In the genomic region with DNA sequence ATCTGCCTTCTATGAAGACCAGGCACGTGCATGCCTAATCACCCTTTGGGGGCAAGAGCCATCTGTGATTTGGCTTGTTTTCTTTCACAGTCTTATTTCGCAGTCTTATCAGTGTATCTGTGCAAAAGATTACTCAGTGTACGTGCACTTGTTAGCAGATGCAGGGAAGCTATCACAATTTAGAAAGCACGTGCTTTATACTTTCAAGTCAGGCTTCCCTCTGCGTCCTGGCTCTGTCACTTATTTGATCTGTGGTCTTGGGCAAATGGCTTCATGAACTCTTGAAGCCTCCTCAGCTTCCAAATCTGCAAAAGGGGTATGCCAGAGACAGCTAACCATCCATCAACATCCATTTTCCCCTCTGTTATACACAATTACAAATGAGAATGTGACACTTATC, we compare ENCODE assay signal across 18 cellular contexts.
DNase-seq lines count a peak whose midpoint lies in the region; ATAC-seq and TF ChIP-seq lines count a peak whose summit lies in the region.
"Had no signal": no experiment of that assay in that cellular context is flagged by ENCODE, and none has a peak within 500 bp of the region (broad histone marks: within the 10 kb centered on the region; RNA-seq: fewer than 3 reads in every experiment).

No MANE protein-coding gene starts in this region.

- no peak overlapping the region for H3K4me3 ChIP-seq in CD8-positive, alpha-beta memory T cell (ENCODE audit: low read length)
- no peak overlapping the region for H3K4me3 ChIP-seq in sigmoid colon
- H3K4me3 ChIP-seq: prostate gland, spleen, suprapubic skin had no signal

- POLR2A ChIA-PET in CD8-positive, alpha-beta memory T cell (lab: Charles Lee): no interaction called here

- no peaks in the 10 kb centered on the region for H3K27me3 Mint-ChIP-seq in CD8-positive, alpha-beta memory T cell
- H3K27me3 Mint-ChIP-seq in effector memory CD8-positive, alpha-beta T cell: no peaks in the 10 kb centered on the region
- H3K27me3 Mint-ChIP-seq: activated CD4-positive, alpha-beta memory T cell treated with anti-CD3 and anti-CD28 coated beads, Interleukin-2, amount 10 ng/mL, durations not matched to agents 7 days and 5 days had no signal

- H3K27ac ChIP-seq in CD8-positive, alpha-beta memory T cell (ENCODE audit: low read depth, low read length): no peak overlapping the region
- peak overlapping the region; percentile 76 to 88 (median 84) for H3K27ac ChIP-seq in sigmoid colon

- no peaks in the 10 kb centered on the region for H3K36me3 ChIP-seq in CD8-positive, alpha-beta memory T cell (ENCODE audit: insufficient read depth, low read length)
- no peaks in the 10 kb centered on the region for H3K36me3 ChIP-seq in sigmoid colon
- H3K36me3 ChIP-seq: prostate gland, suprapubic skin had no signal

- H3K4me1 ChIP-seq in CD8-positive, alpha-beta memory T cell (ENCODE audit: insufficient read depth, low read length): no peaks in the 10 kb centered on the region
- peaks cover 0 to 50% (median 47%) of the 10 kb centered on the region in 4 donors for H3K4me1 ChIP-seq in sigmoid colon
- H3K4me1 ChIP-seq: prostate gland had no signal

- no peak for TF ChIP-seq CTCF in sigmoid colon (IDR thresholded peaks at IDR 0.05)

- no peak for TF ChIP-seq EP300 in sigmoid colon (IDR thresholded peaks at IDR 0.05)

- H3K36me3 Mint-ChIP-seq in CD8-positive, alpha-beta memory T cell: peaks cover 0 to 13% (median 11%) of the 10 kb centered on the region in 3 donors
- H3K36me3 Mint-ChIP-seq in effector memory CD8-positive, alpha-beta T cell (ENCODE audit: insufficient read depth): no peaks in the 10 kb centered on the region

- no peaks in the 10 kb centered on the region for H3K9me3 Mint-ChIP-seq in CD8-positive, alpha-beta memory T cell
- H3K9me3 Mint-ChIP-seq in effector memory CD8-positive, alpha-beta T cell: no peaks in the 10 kb centered on the region
- H3K9me3 Mint-ChIP-seq: activated CD4-positive, alpha-beta memory T cell treated with anti-CD3 and anti-CD28 coated beads, Interleukin-2, amount 10 ng/mL, durations not matched to agents 7 days and 5 days had no signal

- no peaks in the 10 kb centered on the region for H3K9me3 ChIP-seq in CD8-positive, alpha-beta memory T cell (ENCODE audit: low read length)
- no peaks in the 10 kb centered on the region for H3K9me3 ChIP-seq in sigmoid colon
- H3K9me3 ChIP-seq: prostate gland, spleen, suprapubic skin had no signal

- 85 to 92% methylated on average over 5 of the region's 5 CpGs for WGBS in sigmoid colon, 2 donors

- TF ChIP-seq POLR2A in sigmoid colon (IDR thresholded peaks at IDR 0.05): no peak

- H3K4me3 Mint-ChIP-seq in CD8-positive, alpha-beta memory T cell: no peak overlapping the region
- no peak overlapping the region for H3K4me3 Mint-ChIP-seq in effector memory CD8-positive, alpha-beta T cell
- H3K4me3 Mint-ChIP-seq: activated CD4-positive, alpha-beta memory T cell treated with anti-CD3 and anti-CD28 coated beads, Interleukin-2, amount 10 ng/mL, durations not matched to agents 7 days and 5 days; neural crest cell had no signal

- intact Hi-C loops in sigmoid colon (cut with DNase I): loop anchor here (2.0 to 5.0 kb wide), 2 partner anchors 183 to 246 kb away; a partner anchor contains a TSS

- peak; percentile 1 for ATAC-seq in effector memory CD8-positive, alpha-beta T cell (replicated peaks)
- ATAC-seq in HG03469 (IDR thresholded peaks at IDR 0.05; ENCODE audit: unreplicated experiment): no peak

- H3K27ac Mint-ChIP-seq in CD8-positive, alpha-beta memory T cell: peak overlapping the region in 5 of 8 donors; percentile 4 to 30 (median 9)
- peak overlapping the region; percentile 42 to 56 for H3K27ac Mint-ChIP-seq in effector memory CD8-positive, alpha-beta T cell
- H3K27ac Mint-ChIP-seq: activated CD4-positive, alpha-beta memory T cell treated with anti-CD3 and anti-CD28 coated beads, Interleukin-2, amount 10 ng/mL, durations not matched to agents 7 days and 5 days had no signal

- no peaks in the 10 kb centered on the region for H3K27me3 ChIP-seq in CD8-positive, alpha-beta memory T cell (ENCODE audit: insufficient read depth, low read length, poor library complexity, severe bottlenecking)
- no peaks in the 10 kb centered on the region for H3K27me3 ChIP-seq in sigmoid colon
- H3K27me3 ChIP-seq: spleen, suprapubic skin had no signal

- no peak for DNase-seq in CD8-positive, alpha-beta memory T cell
- DNase-seq in MV-4-11 (lab: John Stamatoyannopoulos, UW) (peak; percentile 33), sigmoid colon (no peak), NCI-H1694 treated with DMSO at 0.1 percent for 48 hours (lab: John Stamatoyannopoulos, UW) (no peak), SKM-1 (lab: John Stamatoyannopoulos, UW; ENCODE audit: unreplicated experiment) (no peak)
- DNase-seq in effector memory CD8-positive, alpha-beta T cell: no peak
- DNase-seq: activated naive CD4-positive, alpha-beta T cell treated with anti-CD3 and anti-CD28 coated beads, Interleukin-2, amount 50 U/mL, for 16 hours; COR-L47; mesendoderm; NCI-H2081 treated with DMSO at 0.1 percent for 48 hours; SHP77; spleen; stimulated activated CD4-positive, alpha-beta T cell treated with anti-CD3 and anti-CD28 coated beads, Interleukin-4, amount 100 ng/mL, for 4 hours had no signal

- H3K4me1 Mint-ChIP-seq in CD8-positive, alpha-beta memory T cell: peaks cover 22 to 37% (median 25%) of the 10 kb centered on the region in 3 donors
- H3K4me1 Mint-ChIP-seq in effector memory CD8-positive, alpha-beta T cell (ENCODE audit: low read depth in 2 of 2): peaks cover 4 to 19% of the 10 kb centered on the region in 2 donors

- CTCF ChIA-PET in CD8-positive, alpha-beta memory T cell (lab: Charles Lee): interaction anchor here (1.1 kb wide), 1 partner anchor 355 kb away, joined by 3 read pairs; no protein-coding TSS in a partner anchor
